Comparison of ENCODE assay signal across 2 cellular contexts in the genomic region with DNA sequence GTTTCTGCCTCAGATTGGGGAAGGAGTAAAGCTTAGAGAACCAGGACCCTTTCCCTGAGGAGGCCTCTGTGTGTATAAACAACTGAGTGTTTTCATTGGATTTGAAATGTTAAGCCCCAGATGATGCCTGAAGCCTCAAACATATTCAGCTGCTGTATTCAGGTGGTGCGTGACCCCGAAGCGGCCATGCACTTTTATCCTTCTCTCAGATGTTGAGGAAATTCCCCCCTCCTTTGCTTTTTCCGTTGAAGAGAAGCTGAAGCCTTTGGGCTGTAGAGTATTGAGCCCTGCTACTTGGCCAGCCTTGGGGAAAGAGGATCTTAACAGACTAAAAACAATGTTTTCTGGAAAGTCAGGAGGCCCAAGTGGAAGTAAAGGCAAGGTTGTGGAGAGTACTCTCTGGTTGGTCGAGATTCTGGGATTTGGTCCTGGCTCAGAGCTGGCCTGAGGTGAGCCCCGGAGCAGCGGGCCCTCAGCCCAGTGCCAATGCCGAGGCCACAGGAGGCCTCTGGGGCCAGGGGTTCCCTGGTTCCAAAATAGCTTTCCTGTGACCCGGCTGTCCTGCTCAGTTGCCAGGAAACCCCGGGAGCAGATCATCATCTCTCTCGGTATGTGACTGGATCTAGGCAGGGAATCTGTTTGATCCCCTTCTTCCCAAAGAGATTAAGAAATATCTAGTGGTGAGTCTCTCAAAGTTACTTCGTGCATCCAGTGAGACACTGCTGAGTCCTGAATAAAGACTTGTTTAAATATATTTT.
TF ChIP-seq lines count a peak whose summit lies in the region.

No MANE protein-coding gene starts in this region.

TF ChIP-seq in IMR-90, 13 proteins besides CTCF, POLR2A, EP300 and RAD21:
- TF ChIP-seq MXI1 (IDR thresholded peaks at IDR 0.05; ENCODE audit: borderline replicate concordance, low read depth, low read length), result no peak
- no peak for TF ChIP-seq NFE2L2 (IDR thresholded peaks at IDR 0.05; ENCODE audit: low read depth, low read length)
- no peak for TF ChIP-seq USF2 (IDR thresholded peaks at IDR 0.05; ENCODE audit: low read depth, low read length)
- no peak for TF ChIP-seq BHLHE40 (IDR thresholded peaks at IDR 0.05; ENCODE audit: low read depth, low read length)
- TF ChIP-seq SMC3 (IDR thresholded peaks at IDR 0.05; ENCODE audit: low read depth, low read length), result no peak
- TF ChIP-seq, protein P1, sequence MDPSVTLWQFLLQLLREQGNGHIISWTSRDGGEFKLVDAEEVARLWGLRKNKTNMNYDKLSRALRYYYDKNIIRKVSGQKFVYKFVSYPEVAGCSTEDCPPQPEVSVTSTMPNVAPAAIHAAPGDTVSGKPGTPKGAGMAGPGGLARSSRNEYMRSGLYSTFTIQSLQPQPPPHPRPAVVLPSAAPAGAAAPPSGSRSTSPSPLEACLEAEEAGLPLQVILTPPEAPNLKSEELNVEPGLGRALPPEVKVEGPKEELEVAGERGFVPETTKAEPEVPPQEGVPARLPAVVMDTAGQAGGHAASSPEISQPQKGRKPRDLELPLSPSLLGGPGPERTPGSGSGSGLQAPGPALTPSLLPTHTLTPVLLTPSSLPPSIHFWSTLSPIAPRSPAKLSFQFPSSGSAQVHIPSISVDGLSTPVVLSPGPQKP (IDR thresholded peaks at IDR 0.05; ENCODE audit: borderline replicate concordance, low read depth, low read length), result no peak
- TF ChIP-seq CEBPB (IDR thresholded peaks at IDR 0.05; ENCODE audit: low read depth, low read length), result no peak
- no peak for TF ChIP-seq RFX5 (IDR thresholded peaks at IDR 0.05; ENCODE audit: low read depth, low read length)
- TF ChIP-seq FOS (IDR thresholded peaks at IDR 0.05; ENCODE audit: low read depth, low read length), result no peak
- no peak for TF ChIP-seq RCOR1 (IDR thresholded peaks at IDR 0.05; ENCODE audit: insufficient replicate concordance, low read length)
- TF ChIP-seq CHD1 (IDR thresholded peaks at IDR 0.05; ENCODE audit: low read depth, low read length), result no peak
- TF ChIP-seq MAFK (IDR thresholded peaks at IDR 0.05; ENCODE audit: low read depth, low read length), result no peak
- no peak for TF ChIP-seq MAZ (IDR thresholded peaks at IDR 0.05; ENCODE audit: borderline replicate concordance, low read depth, low read length)

TF ChIP-seq in GM12891, 5 proteins besides CTCF, POLR2A, EP300 and RAD21:
- TF ChIP-seq POLR2AphosphoS5 (IDR thresholded peaks at IDR 0.05; ENCODE audit: low read depth, low read length) (no peak), POU2F2 (IDR thresholded peaks at IDR 0.05; ENCODE audit: low read depth, low read length) (no peak), TAF1 (IDR thresholded peaks at IDR 0.05; ENCODE audit: low read depth, low read length) (no peak), SPI1 (IDR thresholded peaks at IDR 0.05; ENCODE audit: low read depth, low read length) (no peak), PAX5 (IDR thresholded peaks at IDR 0.05; ENCODE audit: insufficient read depth, low read length, severe bottlenecking) (no peak)
TF ChIP-seq in GM12891: peak in this region for 0.
